ENCODE assay signal across 18 cellular contexts in the genomic region with DNA sequence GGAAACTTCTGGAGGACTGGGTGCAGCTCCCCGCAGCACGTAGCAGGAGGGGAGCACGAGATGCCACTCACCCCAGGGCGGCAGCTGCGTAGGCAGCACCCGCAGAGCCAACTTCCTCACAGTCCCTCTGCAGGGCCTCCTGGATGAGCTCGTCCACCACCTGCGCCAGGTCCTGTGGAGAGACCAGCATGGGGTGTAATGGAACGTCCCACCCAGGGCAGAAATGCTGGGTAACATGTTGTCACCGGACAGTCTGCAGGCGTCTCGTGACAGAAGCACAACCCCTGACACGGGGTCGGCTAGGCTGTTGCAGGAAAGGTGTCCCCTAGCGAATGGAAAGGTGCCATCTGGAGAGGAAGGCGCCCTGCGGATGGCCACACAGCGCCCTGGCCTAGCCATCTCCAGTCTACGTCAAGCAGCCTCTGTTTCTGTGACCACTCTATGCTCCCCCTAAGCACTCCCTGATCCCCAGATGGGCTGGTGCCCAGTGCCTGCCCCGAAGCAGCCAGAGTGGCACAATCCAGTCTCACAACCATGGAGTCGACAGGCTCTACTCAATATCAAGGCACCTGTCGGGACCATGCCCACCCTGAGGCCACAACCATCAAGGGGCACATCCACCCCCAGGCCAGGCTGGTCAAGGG.
"Had no signal": no experiment of that assay in that cellular context is flagged by ENCODE, and none has a peak within 500 bp of the region (broad histone marks: within the 10 kb centered on the region; RNA-seq: fewer than 3 reads in every experiment).

No MANE protein-coding gene starts in this region.

- H3K4me3 ChIP-seq: left lung, neural progenitor cell, prostate gland, stomach, suprapubic skin, tibial nerve, vagina had no signal

- H3K27me3 ChIP-seq: left lung, neural progenitor cell, stomach, suprapubic skin, tibial nerve, vagina had no signal

- H3K36me3 ChIP-seq: neural progenitor cell had no signal

- H3K27ac ChIP-seq: left lung, neural progenitor cell, prostate gland, stomach, suprapubic skin, tibial nerve, vagina had no signal

- DNase-seq: activated CD8-positive, alpha-beta memory T cell treated with anti-CD3 and anti-CD28 coated beads, Interleukin-2, amount 50 U/mL, for 48 hours; activated effector memory CD4-positive, alpha-beta T cell treated with Interleukin-2 at 50 U/mL for 16 hours; activated naive CD4-positive, alpha-beta T cell treated with anti-CD3 and anti-CD28 coated beads for 36 hours; activated naive CD8-positive, alpha-beta T cell treated with anti-CD3 and anti-CD28 coated beads, Interleukin-2, amount 10 ng/mL, durations not matched to agents 7 days and 5 days; foreskin melanocyte; kidney; left lung; mammary epithelial cell; naive thymus-derived CD8-positive, alpha-beta T cell; stimulated activated CD4-positive, alpha-beta T cell treated with anti-CD3 and anti-CD28 coated beads, Interleukin-12 subunit alpha, Interleukin-12 subunit beta, amount 100 ng/mL, for 4 hours; stimulated activated CD4-positive, alpha-beta T cell treated with anti-CD3 and anti-CD28 coated beads, Interleukin-4, amount 100 ng/mL, for 4 hours; stomach; T-cell had no signal

- H3K4me1 ChIP-seq: left lung, neural progenitor cell, prostate gland, stomach, suprapubic skin, tibial nerve, vagina had no signal

- H3K9me3 ChIP-seq: left lung, prostate gland, stomach, suprapubic skin, tibial nerve, vagina had no signal

- ATAC-seq: naive thymus-derived CD8-positive, alpha-beta T cell; T-cell had no signal
